In genomic region chr5:154603978-154604679, GRCh38 we compare ENCODE assay signal across 10 cellular contexts.
DNase-seq lines count a peak whose midpoint lies in the region; ATAC-seq and TF ChIP-seq lines count a peak whose summit lies in the region.
"Had no signal": no experiment of that assay in that cellular context is flagged by ENCODE, and none has a peak within 500 bp of the region (broad histone marks: within the 10 kb centered on the region; RNA-seq: fewer than 3 reads in every experiment).

No MANE protein-coding gene starts in this region.

- H3K36me3 ChIP-seq in HCT116 (ENCODE audit: control insufficient read depth in 1 of 2, insufficient read depth in 2 of 2, low read length in 2 of 2) (no peaks in the 10 kb centered on the region), iPS-15b (ENCODE audit: control insufficient read depth, insufficient read depth, low read length) (no peaks in the 10 kb centered on the region)

- H3K27ac ChIP-seq in HCT116 (ENCODE audit: low read depth, low read length), result no peak overlapping the region
- H3K27ac ChIP-seq: RWPE1 had no signal

- TF ChIP-seq CTCF in HCT116 (IDR thresholded peaks at IDR 0.05 in 2 of 3, conservative IDR thresholded peaks at IDR 0.05 in 1 of 3; ENCODE audit: borderline replicate concordance in 1 of 3, insufficient read depth in 1 of 3, low read depth in 2 of 3, low read length in 2 of 3), result no peak

- POLR2A ChIA-PET in HCT116 (lab: Charles Lee), result no interaction called here

- no peak overlapping the region for H2AFZ ChIP-seq in HCT116 (ENCODE audit: low read depth, low read length, poor library complexity, severe bottlenecking)

- no peak overlapping the region for H3K4me2 ChIP-seq in HCT116 (ENCODE audit: low read length)

- H3K79me2 ChIP-seq in HCT116 (ENCODE audit: insufficient read depth, low read length), result no peaks in the 10 kb centered on the region

- peaks cover 49 to 71% of the 10 kb centered on the region in 2 donors for H3K27me3 Mint-ChIP-seq in stimulated activated naive B cell treated with anti-CD40 and anti-IgM and Interleukin-4, amounts not matched to agents 10 μg/mL and 1 μg/mL and 100 μg/mL, for 72 hours

- no peak for TF ChIP-seq POLR2A in HCT116 (IDR thresholded peaks at IDR 0.05; ENCODE audit: borderline replicate concordance, extremely low read depth, insufficient read depth, insufficient read length)

- H3K27me3 ChIP-seq in HCT116 (ENCODE audit: insufficient read depth, low read length), result no peaks in the 10 kb centered on the region
- H3K27me3 ChIP-seq in iPS-15b (ENCODE audit: control insufficient read depth, insufficient read depth, low read length), result peaks cover 57% of the 10 kb centered on the region

- no peaks in the 10 kb centered on the region for H3K36me3 Mint-ChIP-seq in stimulated activated naive B cell treated with anti-CD40 and anti-IgM and Interleukin-4, amounts not matched to agents 10 μg/mL and 1 μg/mL and 100 μg/mL, for 72 hours

- H3K27ac Mint-ChIP-seq in stimulated activated naive B cell treated with anti-CD40 and anti-IgM and Interleukin-4, amounts not matched to agents 10 μg/mL and 1 μg/mL and 100 μg/mL, for 72 hours, result no peak overlapping the region

- no peaks in the 10 kb centered on the region for H3K9me3 Mint-ChIP-seq in stimulated activated naive B cell treated with anti-CD40 and anti-IgM and Interleukin-4, amounts not matched to agents 10 μg/mL and 1 μg/mL and 100 μg/mL, for 72 hours

- TF ChIP-seq RAD21 in HCT116 (IDR thresholded peaks at IDR 0.05; ENCODE audit: low read depth), result no peak

- H3K4me3 ChIP-seq in HCT116 (replicated peaks in 1 of 2; ENCODE audit: low read depth in 1 of 2, low read length in 2 of 2) (no peak overlapping the region), iPS-15b (ENCODE audit: low read depth, low read length) (peak overlapping the region; percentile 27)

- CTCF ChIA-PET in HCT116 (lab: Charles Lee), result no interaction called here

- RAD21 ChIA-PET in HCT116 (lab: Charles Lee; ENCODE audit: low non-redundant PET in 1 of 2, low total read pairs in 2 of 2, uncharacterized antibody in 2 of 2, unreplicated experiment in 2 of 2), result no interaction called here

- H3K4me1 Mint-ChIP-seq in stimulated activated naive B cell treated with anti-CD40 and anti-IgM and Interleukin-4, amounts not matched to agents 10 μg/mL and 1 μg/mL and 100 μg/mL, for 72 hours, result peaks cover 6 to 11% of the 10 kb centered on the region in 2 donors

- intact Hi-C loops in HCT116 (cut with micrococcal nuclease), result no loop called here

- no peaks in the 10 kb centered on the region for H3K9me2 ChIP-seq in HCT116 (ENCODE audit: insufficient read depth)

- H3K4me1 ChIP-seq in HCT116 (ENCODE audit: control insufficient read depth in 1 of 2, insufficient read depth in 2 of 2, low read length in 2 of 2), result peaks cover 0 to 17% of the 10 kb centered on the region in 2 experiments; a peak in 1 of 4 replicates
- H3K4me1 ChIP-seq in iPS-15b (ENCODE audit: control insufficient read depth, insufficient read depth, low read length), result peaks cover 4% of the 10 kb centered on the region

- H4K20me1 ChIP-seq in HCT116 (ENCODE audit: insufficient read depth), result no peaks in the 10 kb centered on the region

- BruUV-seq in HCT116 (replicated peaks; lab: Mats Ljungman, UMichigan), result no TSS peak

- H3K9me3 ChIP-seq in HCT116 (ENCODE audit: control insufficient read depth in 1 of 2, insufficient read depth in 1 of 2, low read depth in 1 of 2, low read length in 2 of 2) (no peaks in the 10 kb centered on the region), iPS-15b (ENCODE audit: control insufficient read depth, insufficient read depth, low read length) (no peaks in the 10 kb centered on the region)

- ATAC-seq in HCT116 (peak; percentile 28; the same call in 1 of the 2 replicates), GM21390 (IDR thresholded peaks at IDR 0.05; ENCODE audit: unreplicated experiment) (no peak), HG02970 (IDR thresholded peaks at IDR 0.05; ENCODE audit: low FRiP score, unreplicated experiment) (no peak)
- peak; percentile 50 to 56 for ATAC-seq in stimulated activated naive B cell treated with anti-CD40 and anti-IgM and Interleukin-4, amounts not matched to agents 10 μg/mL and 1 μg/mL and 100 μg/mL, for 72 hours (replicated peaks)

- H3K9ac ChIP-seq in HCT116 (ENCODE audit: low read length), result no peak overlapping the region
- no peak overlapping the region for H3K9ac ChIP-seq in iPS-15b (ENCODE audit: low read depth, low read length)

- H3K4me3 Mint-ChIP-seq in stimulated activated naive B cell treated with anti-CD40 and anti-IgM and Interleukin-4, amounts not matched to agents 10 μg/mL and 1 μg/mL and 100 μg/mL, for 72 hours, result peak overlapping the region; percentile 18 to 59

- DNase-seq in HCT116 (ENCODE audit: low read depth, low spot score) (no peak), amniotic epithelial cell (ENCODE audit: low read depth) (peak; percentile 50)
- DNase-seq in stimulated activated naive B cell treated with anti-CD40 and anti-IgM and Interleukin-4, amounts not matched to agents 10 μg/mL and 1 μg/mL and 100 μg/mL, for 72 hours, result no peak
- no peak for DNase-seq in activated CD8-positive, alpha-beta memory T cell treated with anti-CD3 and anti-CD28 coated beads, Interleukin-2, amount 50 U/mL, for 48 hours
- DNase-seq: HCEC 1CT, KG1 had no signal

TF ChIP-seq in HCT116, 20 proteins besides CTCF, POLR2A, EP300 and RAD21:
- TF ChIP-seq ELF1 (IDR thresholded peaks at IDR 0.05; ENCODE audit: borderline replicate concordance, low read depth) (no peak), TCF7L2 (IDR thresholded peaks at IDR 0.05; ENCODE audit: borderline replicate concordance, extremely low read depth, insufficient read depth, insufficient read length) (no peak)

Comparison
In these comparisons a context has a peak if more than half of its experiments do, and no peak if none do; other contexts are left out.
1. ATAC-seq: peak in HCT116 (single experiment) and stimulated activated naive B cell treated with anti-CD40 and anti-IgM and Interleukin-4, amounts not matched to agents 10 μg/mL and 1 μg/mL and 100 μg/mL, for 72 hours (2 of 2); none in GM21390 (single experiment) and HG02970 (single experiment).